In the genomic region with DNA sequence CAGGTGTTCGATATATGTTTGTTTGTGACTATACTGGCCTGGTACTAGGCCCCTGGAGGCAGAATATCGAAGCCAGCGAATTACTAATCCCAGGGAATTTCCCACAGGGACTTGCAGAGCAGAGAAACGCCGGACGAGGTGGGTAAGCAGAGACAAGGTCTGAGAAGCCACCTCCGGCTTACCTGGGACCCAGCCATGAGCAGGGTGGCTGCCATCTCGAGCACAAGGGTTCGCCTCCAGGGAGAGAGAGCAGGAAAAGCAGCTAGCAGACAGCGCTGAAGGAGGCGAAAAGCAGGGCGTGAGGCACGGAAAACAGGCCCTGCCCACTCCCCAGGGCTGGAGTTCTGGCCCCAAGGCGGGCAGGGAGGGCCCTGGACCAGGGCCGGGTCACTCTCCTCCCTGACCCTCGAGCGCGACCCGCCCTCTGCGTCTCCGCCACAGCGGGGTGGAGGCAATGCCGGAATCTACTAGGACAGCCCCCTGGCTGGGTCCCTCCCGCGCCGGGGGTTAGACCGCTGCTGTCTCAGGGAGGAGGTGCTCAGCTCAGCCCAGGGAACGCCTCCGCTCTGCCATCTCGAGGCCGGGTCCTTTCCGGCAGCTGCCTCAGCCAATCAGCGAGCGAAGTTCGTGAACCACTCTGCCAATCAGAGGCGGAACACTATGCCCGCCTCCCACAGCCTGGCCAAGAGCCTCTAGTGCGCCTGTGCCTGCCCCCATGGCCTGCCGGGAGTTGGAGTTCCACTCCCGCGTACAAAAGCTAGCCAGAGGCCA, we compare ENCODE assay signal across 1 cellular context.
TF ChIP-seq lines count a peak whose summit lies in the region.

No MANE protein-coding gene starts in this region.

TF ChIP-seq in HepG2, 621 proteins besides CTCF, POLR2A, EP300 and RAD21 (continued from another document and continues in another):
- TF ChIP-seq, protein P1, sequence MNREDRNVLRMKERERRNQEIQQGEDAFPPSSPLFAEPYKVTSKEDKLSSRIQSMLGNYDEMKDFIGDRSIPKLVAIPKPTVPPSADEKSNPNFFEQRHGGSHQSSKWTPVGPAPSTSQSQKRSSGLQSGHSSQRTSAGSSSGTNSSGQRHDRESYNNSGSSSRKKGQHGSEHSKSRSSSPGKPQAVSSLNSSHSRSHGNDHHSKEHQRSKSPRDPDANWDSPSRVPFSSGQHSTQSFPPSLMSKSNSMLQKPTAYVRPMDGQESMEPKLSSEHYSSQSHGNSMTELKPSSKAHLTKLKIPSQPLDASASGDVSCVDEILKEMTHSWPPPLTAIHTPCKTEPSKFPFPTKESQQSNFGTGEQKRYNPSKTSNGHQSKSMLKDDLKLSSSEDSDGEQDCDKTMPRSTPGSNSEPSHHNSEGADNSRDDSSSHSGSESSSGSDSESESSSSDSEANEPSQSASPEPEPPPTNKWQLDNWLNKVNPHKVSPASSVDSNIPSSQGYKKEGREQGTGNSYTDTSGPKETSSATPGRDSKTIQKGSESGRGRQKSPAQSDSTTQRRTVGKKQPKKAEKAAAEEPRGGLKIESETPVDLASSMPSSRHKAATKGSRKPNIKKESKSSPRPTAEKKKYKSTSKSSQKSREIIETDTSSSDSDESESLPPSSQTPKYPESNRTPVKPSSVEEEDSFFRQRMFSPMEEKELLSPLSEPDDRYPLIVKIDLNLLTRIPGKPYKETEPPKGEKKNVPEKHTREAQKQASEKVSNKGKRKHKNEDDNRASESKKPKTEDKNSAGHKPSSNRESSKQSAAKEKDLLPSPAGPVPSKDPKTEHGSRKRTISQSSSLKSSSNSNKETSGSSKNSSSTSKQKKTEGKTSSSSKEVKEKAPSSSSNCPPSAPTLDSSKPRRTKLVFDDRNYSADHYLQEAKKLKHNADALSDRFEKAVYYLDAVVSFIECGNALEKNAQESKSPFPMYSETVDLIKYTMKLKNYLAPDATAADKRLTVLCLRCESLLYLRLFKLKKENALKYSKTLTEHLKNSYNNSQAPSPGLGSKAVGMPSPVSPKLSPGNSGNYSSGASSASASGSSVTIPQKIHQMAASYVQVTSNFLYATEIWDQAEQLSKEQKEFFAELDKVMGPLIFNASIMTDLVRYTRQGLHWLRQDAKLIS (CRISPR knock-in tag; IDR thresholded peaks at IDR 0.05), result no peak
- TF ChIP-seq, protein P2, sequence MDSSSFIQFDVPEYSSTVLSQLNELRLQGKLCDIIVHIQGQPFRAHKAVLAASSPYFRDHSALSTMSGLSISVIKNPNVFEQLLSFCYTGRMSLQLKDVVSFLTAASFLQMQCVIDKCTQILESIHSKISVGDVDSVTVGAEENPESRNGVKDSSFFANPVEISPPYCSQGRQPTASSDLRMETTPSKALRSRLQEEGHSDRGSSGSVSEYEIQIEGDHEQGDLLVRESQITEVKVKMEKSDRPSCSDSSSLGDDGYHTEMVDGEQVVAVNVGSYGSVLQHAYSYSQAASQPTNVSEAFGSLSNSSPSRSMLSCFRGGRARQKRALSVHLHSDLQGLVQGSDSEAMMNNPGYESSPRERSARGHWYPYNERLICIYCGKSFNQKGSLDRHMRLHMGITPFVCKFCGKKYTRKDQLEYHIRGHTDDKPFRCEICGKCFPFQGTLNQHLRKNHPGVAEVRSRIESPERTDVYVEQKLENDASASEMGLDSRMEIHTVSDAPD (CRISPR knock-in tag; IDR thresholded peaks at IDR 0.05), result no peak
- TF ChIP-seq ZNF225 (CRISPR knock-in tag; IDR thresholded peaks at IDR 0.05) (0 out of 2 replicates have a peak, but pooled peaks have one; percentile 22), MTA3 (CRISPR knock-in tag; IDR thresholded peaks at IDR 0.05) (no peak), SSRP1 (CRISPR knock-in tag; IDR thresholded peaks at IDR 0.05) (no peak), ZNF660 (CRISPR knock-in tag; IDR thresholded peaks at IDR 0.05; ENCODE audit: borderline replicate concordance, low read depth) (no peak), KLF15 (CRISPR knock-in tag; IDR thresholded peaks at IDR 0.05; ENCODE audit: borderline replicate concordance) (no peak), ZNF552 (CRISPR knock-in tag; IDR thresholded peaks at IDR 0.05; ENCODE audit: borderline replicate concordance) (no peak; the same call in 1 of the 2 replicates), FOXA3 (CRISPR knock-in tag; IDR thresholded peaks at IDR 0.05) (0 out of 2 replicates have a peak, but pooled peaks have one; percentile 12), SMAD9 (CRISPR knock-in tag; IDR thresholded peaks at IDR 0.05) (no peak), ZNF572 (CRISPR knock-in tag; IDR thresholded peaks at IDR 0.05) (peak; percentile 97), RBFOX2 (IDR thresholded peaks at IDR 0.05; ENCODE audit: low read depth, low read length) (peak; percentile 28; the same call in 1 of the 2 replicates), ZNF75D (CRISPR knock-in tag; IDR thresholded peaks at IDR 0.05; ENCODE audit: borderline replicate concordance) (no peak), ZNF24 (IDR thresholded peaks at IDR 0.05) (no peak), ZNF3 (CRISPR knock-in tag; IDR thresholded peaks at IDR 0.05) (no peak; the same call in 1 of the 2 replicates), MAFG (CRISPR knock-in tag; IDR thresholded peaks at IDR 0.05) (no peak), ZSCAN12 (CRISPR knock-in tag; IDR thresholded peaks at IDR 0.05) (no peak), ZNF331 (CRISPR knock-in tag; IDR thresholded peaks at IDR 0.05) (0 out of 2 replicates have a peak, but pooled peaks have one; percentile 26), ZNF766 (CRISPR knock-in tag; IDR thresholded peaks at IDR 0.05; ENCODE audit: borderline replicate concordance) (no peak), JUND (CRISPR knock-in tag; IDR thresholded peaks at IDR 0.05) (no peak), SNAPC2 (CRISPR knock-in tag; IDR thresholded peaks at IDR 0.05) (no peak), ZNF652 (CRISPR knock-in tag; IDR thresholded peaks at IDR 0.05; ENCODE audit: borderline replicate concordance, low read depth) (no peak), ZNF773 (CRISPR knock-in tag; IDR thresholded peaks at IDR 0.05; ENCODE audit: borderline replicate concordance) (no peak), MAZ (IDR thresholded peaks at IDR 0.05; ENCODE audit: borderline replicate concordance, low read depth, low read length) (peak; percentile 87), MAZ (CRISPR knock-in tag; IDR thresholded peaks at IDR 0.05; ENCODE audit: low read depth) (no peak; the same call in 1 of the 2 replicates)
- TF ChIP-seq, protein P3, sequence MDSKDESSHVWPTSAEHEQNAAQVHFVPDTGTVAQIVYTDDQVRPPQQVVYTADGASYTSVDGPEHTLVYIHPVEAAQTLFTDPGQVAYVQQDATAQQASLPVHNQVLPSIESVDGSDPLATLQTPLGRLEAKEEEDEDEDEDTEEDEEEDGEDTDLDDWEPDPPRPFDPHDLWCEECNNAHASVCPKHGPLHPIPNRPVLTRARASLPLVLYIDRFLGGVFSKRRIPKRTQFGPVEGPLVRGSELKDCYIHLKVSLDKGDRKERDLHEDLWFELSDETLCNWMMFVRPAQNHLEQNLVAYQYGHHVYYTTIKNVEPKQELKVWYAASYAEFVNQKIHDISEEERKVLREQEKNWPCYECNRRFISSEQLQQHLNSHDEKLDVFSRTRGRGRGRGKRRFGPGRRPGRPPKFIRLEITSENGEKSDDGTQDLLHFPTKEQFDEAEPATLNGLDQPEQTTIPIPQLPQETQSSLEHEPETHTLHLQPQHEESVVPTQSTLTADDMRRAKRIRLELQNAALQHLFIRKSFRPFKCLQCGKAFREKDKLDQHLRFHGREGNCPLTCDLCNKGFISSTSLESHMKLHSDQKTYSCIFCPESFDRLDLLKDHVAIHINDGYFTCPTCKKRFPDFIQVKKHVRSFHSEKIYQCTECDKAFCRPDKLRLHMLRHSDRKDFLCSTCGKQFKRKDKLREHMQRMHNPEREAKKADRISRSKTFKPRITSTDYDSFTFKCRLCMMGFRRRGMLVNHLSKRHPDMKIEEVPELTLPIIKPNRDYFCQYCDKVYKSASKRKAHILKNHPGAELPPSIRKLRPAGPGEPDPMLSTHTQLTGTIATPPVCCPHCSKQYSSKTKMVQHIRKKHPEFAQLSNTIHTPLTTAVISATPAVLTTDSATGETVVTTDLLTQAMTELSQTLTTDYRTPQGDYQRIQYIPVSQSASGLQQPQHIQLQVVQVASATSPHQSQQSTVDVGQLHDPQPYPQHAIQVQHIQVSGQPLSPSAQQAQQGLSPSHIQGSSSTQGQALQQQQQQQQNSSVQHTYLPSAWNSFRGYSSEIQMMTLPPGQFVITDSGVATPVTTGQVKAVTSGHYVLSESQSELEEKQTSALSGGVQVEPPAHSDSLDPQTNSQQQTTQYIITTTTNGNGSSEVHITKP (CRISPR knock-in tag; IDR thresholded peaks at IDR 0.05; ENCODE audit: low read depth), result no peak
- TF ChIP-seq, protein P4, sequence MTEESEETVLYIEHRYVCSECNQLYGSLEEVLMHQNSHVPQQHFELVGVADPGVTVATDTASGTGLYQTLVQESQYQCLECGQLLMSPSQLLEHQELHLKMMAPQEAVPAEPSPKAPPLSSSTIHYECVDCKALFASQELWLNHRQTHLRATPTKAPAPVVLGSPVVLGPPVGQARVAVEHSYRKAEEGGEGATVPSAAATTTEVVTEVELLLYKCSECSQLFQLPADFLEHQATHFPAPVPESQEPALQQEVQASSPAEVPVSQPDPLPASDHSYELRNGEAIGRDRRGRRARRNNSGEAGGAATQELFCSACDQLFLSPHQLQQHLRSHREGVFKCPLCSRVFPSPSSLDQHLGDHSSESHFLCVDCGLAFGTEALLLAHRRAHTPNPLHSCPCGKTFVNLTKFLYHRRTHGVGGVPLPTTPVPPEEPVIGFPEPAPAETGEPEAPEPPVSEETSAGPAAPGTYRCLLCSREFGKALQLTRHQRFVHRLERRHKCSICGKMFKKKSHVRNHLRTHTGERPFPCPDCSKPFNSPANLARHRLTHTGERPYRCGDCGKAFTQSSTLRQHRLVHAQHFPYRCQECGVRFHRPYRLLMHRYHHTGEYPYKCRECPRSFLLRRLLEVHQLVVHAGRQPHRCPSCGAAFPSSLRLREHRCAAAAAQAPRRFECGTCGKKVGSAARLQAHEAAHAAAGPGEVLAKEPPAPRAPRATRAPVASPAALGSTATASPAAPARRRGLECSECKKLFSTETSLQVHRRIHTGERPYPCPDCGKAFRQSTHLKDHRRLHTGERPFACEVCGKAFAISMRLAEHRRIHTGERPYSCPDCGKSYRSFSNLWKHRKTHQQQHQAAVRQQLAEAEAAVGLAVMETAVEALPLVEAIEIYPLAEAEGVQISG (CRISPR knock-in tag; IDR thresholded peaks at IDR 0.05), result peak; percentile 71
- TF ChIP-seq, protein P5, sequence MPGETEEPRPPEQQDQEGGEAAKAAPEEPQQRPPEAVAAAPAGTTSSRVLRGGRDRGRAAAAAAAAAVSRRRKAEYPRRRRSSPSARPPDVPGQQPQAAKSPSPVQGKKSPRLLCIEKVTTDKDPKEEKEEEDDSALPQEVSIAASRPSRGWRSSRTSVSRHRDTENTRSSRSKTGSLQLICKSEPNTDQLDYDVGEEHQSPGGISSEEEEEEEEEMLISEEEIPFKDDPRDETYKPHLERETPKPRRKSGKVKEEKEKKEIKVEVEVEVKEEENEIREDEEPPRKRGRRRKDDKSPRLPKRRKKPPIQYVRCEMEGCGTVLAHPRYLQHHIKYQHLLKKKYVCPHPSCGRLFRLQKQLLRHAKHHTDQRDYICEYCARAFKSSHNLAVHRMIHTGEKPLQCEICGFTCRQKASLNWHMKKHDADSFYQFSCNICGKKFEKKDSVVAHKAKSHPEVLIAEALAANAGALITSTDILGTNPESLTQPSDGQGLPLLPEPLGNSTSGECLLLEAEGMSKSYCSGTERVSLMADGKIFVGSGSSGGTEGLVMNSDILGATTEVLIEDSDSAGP (CRISPR knock-in tag; IDR thresholded peaks at IDR 0.05; ENCODE audit: borderline replicate concordance), result peak; percentile 82
- TF ChIP-seq, protein P6, sequence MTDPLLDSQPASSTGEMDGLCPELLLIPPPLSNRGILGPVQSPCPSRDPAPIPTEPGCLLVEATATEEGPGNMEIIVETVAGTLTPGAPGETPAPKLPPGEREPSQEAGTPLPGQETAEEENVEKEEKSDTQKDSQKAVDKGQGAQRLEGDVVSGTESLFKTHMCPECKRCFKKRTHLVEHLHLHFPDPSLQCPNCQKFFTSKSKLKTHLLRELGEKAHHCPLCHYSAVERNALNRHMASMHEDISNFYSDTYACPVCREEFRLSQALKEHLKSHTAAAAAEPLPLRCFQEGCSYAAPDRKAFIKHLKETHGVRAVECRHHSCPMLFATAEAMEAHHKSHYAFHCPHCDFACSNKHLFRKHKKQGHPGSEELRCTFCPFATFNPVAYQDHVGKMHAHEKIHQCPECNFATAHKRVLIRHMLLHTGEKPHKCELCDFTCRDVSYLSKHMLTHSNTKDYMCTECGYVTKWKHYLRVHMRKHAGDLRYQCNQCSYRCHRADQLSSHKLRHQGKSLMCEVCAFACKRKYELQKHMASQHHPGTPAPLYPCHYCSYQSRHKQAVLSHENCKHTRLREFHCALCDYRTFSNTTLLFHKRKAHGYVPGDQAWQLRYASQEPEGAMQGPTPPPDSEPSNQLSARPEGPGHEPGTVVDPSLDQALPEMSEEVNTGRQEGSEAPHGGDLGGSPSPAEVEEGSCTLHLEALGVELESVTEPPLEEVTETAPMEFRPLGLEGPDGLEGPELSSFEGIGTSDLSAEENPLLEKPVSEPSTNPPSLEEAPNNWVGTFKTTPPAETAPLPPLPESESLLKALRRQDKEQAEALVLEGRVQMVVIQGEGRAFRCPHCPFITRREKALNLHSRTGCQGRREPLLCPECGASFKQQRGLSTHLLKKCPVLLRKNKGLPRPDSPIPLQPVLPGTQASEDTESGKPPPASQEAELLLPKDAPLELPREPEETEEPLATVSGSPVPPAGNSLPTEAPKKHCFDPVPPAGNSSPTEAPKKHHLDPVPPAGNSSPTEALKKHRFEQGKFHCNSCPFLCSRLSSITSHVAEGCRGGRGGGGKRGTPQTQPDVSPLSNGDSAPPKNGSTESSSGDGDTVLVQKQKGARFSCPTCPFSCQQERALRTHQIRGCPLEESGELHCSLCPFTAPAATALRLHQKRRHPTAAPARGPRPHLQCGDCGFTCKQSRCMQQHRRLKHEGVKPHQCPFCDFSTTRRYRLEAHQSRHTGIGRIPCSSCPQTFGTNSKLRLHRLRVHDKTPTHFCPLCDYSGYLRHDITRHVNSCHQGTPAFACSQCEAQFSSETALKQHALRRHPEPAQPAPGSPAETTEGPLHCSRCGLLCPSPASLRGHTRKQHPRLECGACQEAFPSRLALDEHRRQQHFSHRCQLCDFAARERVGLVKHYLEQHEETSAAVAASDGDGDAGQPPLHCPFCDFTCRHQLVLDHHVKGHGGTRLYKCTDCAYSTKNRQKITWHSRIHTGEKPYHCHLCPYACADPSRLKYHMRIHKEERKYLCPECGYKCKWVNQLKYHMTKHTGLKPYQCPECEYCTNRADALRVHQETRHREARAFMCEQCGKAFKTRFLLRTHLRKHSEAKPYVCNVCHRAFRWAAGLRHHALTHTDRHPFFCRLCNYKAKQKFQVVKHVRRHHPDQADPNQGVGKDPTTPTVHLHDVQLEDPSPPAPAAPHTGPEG (CRISPR knock-in tag; IDR thresholded peaks at IDR 0.05), result no peak
- TF ChIP-seq, protein P7, sequence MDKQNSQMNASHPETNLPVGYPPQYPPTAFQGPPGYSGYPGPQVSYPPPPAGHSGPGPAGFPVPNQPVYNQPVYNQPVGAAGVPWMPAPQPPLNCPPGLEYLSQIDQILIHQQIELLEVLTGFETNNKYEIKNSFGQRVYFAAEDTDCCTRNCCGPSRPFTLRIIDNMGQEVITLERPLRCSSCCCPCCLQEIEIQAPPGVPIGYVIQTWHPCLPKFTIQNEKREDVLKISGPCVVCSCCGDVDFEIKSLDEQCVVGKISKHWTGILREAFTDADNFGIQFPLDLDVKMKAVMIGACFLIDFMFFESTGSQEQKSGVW (CRISPR knock-in tag; IDR thresholded peaks at IDR 0.05; ENCODE audit: borderline replicate concordance), result no peak
- TF ChIP-seq, protein P8, sequence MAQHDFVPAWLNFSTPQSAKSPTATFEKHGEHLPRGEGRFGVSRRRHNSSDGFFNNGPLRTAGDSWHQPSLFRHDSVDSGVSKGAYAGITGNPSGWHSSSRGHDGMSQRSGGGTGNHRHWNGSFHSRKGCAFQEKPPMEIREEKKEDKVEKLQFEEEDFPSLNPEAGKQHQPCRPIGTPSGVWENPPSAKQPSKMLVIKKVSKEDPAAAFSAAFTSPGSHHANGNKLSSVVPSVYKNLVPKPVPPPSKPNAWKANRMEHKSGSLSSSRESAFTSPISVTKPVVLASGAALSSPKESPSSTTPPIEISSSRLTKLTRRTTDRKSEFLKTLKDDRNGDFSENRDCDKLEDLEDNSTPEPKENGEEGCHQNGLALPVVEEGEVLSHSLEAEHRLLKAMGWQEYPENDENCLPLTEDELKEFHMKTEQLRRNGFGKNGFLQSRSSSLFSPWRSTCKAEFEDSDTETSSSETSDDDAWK (CRISPR knock-in tag; IDR thresholded peaks at IDR 0.05), result no peak
